24 cellular contexts compared by ENCODE assay signal in genomic region chr1:180311011-180311730, GRCh38.
A peak's percentile ranks its signal among the peaks of the same experiment; 100 is the strongest.
DNase-seq lines count a peak whose midpoint lies in the region; ATAC-seq, FAIRE-seq and TF ChIP-seq lines count a peak whose summit lies in the region.
"Had no signal": no experiment of that assay in that cellular context is flagged by ENCODE, and none has a peak within 500 bp of the region (broad histone marks: within the 10 kb centered on the region; RNA-seq: fewer than 3 reads in every experiment).

No MANE protein-coding gene starts in this region.

- H3K4me3 ChIP-seq in mammary epithelial cell (replicated peaks in 1 of 3; ENCODE audit: insufficient read depth in 1 of 3, low read depth in 2 of 3, low read length in 3 of 3) (no peak overlapping the region), PC-3 (ENCODE audit: low read length) (no peak overlapping the region), fibroblast of mammary gland (ENCODE audit: control insufficient read depth, low read depth, low read length) (no peak overlapping the region), small intestine (ENCODE audit: low read depth in 1 of 2, low read length in 2 of 2) (no peak overlapping the region), tibial artery (no peak overlapping the region), ovary (no peak overlapping the region)
- H3K4me3 ChIP-seq: neural progenitor cell, PC-9 had no signal

- H3K27ac ChIP-seq in mammary epithelial cell (ENCODE audit: insufficient read depth, low read depth, low read length) (no peak overlapping the region), PC-3 (ENCODE audit: low read length) (peak overlapping the region; percentile 54), small intestine (ENCODE audit: low read depth in 1 of 2, low read length in 1 of 2) (no peak overlapping the region), tibial artery (no peak overlapping the region), ovary (no peak overlapping the region)
- H3K27ac ChIP-seq: neural progenitor cell, PC-9 had no signal

- CTCF ChIA-PET in MCF 10A (lab: Yijun Ruan, JAX) = interaction anchor here (0.6 to 1.5 kb wide), 6 partner anchors 11 to 497 kb away, joined by 3 to 5 read pairs (median 3); no protein-coding TSS in a partner anchor
- CTCF ChIA-PET in mammary epithelial cell (lab: Charles Lee; ENCODE audit: low non-redundant PET) = no interaction called here
- CTCF ChIA-PET in PC-3 (lab: Charles Lee) = no interaction called here

- H3K9ac ChIP-seq in mammary epithelial cell (ENCODE audit: insufficient read depth, low read length) (no peak overlapping the region), PC-3 (ENCODE audit: low read length) (no peak overlapping the region)
- H3K9ac ChIP-seq: neural progenitor cell had no signal

- H3K79me2 ChIP-seq in mammary epithelial cell (ENCODE audit: insufficient read depth, low read length) = no peaks in the 10 kb centered on the region
- H3K79me2 ChIP-seq in PC-3 (ENCODE audit: low read length) = no peaks in the 10 kb centered on the region

- no peaks in the 10 kb centered on the region for H3F3A ChIP-seq in PC-3 (ENCODE audit: low read length, unreplicated experiment)

- H3K4me1 ChIP-seq in mammary epithelial cell (ENCODE audit: insufficient read depth, low read length) (no peaks in the 10 kb centered on the region), PC-3 (ENCODE audit: insufficient read depth, low read length) (peaks cover 32% of the 10 kb centered on the region), small intestine (ENCODE audit: control insufficient read depth in 2 of 2, insufficient read depth in 1 of 2, low read depth in 1 of 2, low read length in 1 of 2) (peaks cover 0 to 2% of the 10 kb centered on the region in 2 donors), tibial artery (peaks cover 0 to 7% (median 0%) of the 10 kb centered on the region in 4 donors), ovary (ENCODE audit: insufficient read depth) (peaks cover 2% of the 10 kb centered on the region)

- no TSS peak for BruUV-seq in MCF 10A (replicated peaks; lab: Mats Ljungman, UMichigan)
- no TSS peak for BruUV-seq in mammary epithelial cell (replicated peaks; lab: Mats Ljungman, UMichigan)
- no TSS peak for BruUV-seq in PC-3 (replicated peaks; lab: Mats Ljungman, UMichigan)

- peaks cover 6% of the 10 kb centered on the region for H3K4me1 Mint-ChIP-seq in MCF 10A (ENCODE audit: insufficient read depth, unreplicated experiment)
- H3K4me1 Mint-ChIP-seq: activated CD4-positive, alpha-beta T cell treated with anti-CD3 and anti-CD28 coated beads, Interleukin-2, amount 10 ng/mL, durations not matched to agents 7 days and 5 days; neural progenitor cell; stimulated activated effector memory CD8-positive, alpha-beta T cell treated with anti-CD3 and anti-CD28 coated beads, Interleukin-12 subunit alpha, Interleukin-12 subunit beta, amount 100 ng/mL, for 72 hours had no signal

- no peaks in the 10 kb centered on the region for H3K27me3 Mint-ChIP-seq in MCF 10A (ENCODE audit: insufficient read depth, unreplicated experiment)
- H3K27me3 Mint-ChIP-seq: activated CD4-positive, alpha-beta T cell treated with anti-CD3 and anti-CD28 coated beads, Interleukin-2, amount 10 ng/mL, durations not matched to agents 7 days and 5 days had no signal

- ATAC-seq in PC-3 = peak; percentile 81
- ATAC-seq: stimulated activated effector memory CD8-positive, alpha-beta T cell treated with anti-CD3 and anti-CD28 coated beads, Interleukin-12 subunit alpha, Interleukin-12 subunit beta, amount 100 ng/mL, for 72 hours had no signal

- DNase-seq in MCF 10A (ENCODE audit: unreplicated experiment) = peak; percentile 43
- no peak for DNase-seq in mammary epithelial cell
- DNase-seq in PC-3 = peak; percentile 72
- peak; percentile 33 for DNase-seq in fibroblast of mammary gland (ENCODE audit: low read depth)
- DNase-seq in small intestine = peak; percentile 35
- DNase-seq in activated CD8-positive, alpha-beta memory T cell treated with anti-CD3 and anti-CD28 coated beads, Interleukin-2, amount 50 U/mL, for 48 hours = no peak
- no peak for DNase-seq in tibial artery
- no peak for DNase-seq in ovary
- DNase-seq: activated CD4-positive, alpha-beta T cell treated with anti-CD3 and anti-CD28 coated beads, Interleukin-2, amount 10 ng/mL, durations not matched to agents 7 days and 5 days; activated CD8-positive, alpha-beta memory T cell treated with anti-CD3 and anti-CD28 coated beads, Interleukin-2, amount 50 U/mL, for 4 hours; activated gamma-delta T cell; anterior cingulate cortex; DMS53; H9; hippocampal formation; Karpas-422; kidney glomerular epithelial cell; NCI-H1105 treated with DMSO at 0.1 percent for 48 hours; NCI-H774; PC-9 had no signal

- H3K4me3 Mint-ChIP-seq in MCF 10A (ENCODE audit: unreplicated experiment) = no peak overlapping the region
- H3K4me3 Mint-ChIP-seq: activated CD4-positive, alpha-beta T cell treated with anti-CD3 and anti-CD28 coated beads, Interleukin-2, amount 10 ng/mL, durations not matched to agents 7 days and 5 days; H9; neural progenitor cell; stimulated activated effector memory CD8-positive, alpha-beta T cell treated with anti-CD3 and anti-CD28 coated beads, Interleukin-12 subunit alpha, Interleukin-12 subunit beta, amount 100 ng/mL, for 72 hours had no signal

- dilution Hi-C loops in mammary epithelial cell (cut with HindIII; ENCODE audit: low sequenced_read_pairs) = no loop called here

- H3K9me3 Mint-ChIP-seq in MCF 10A (ENCODE audit: unreplicated experiment) = peaks cover 8% of the 10 kb centered on the region
- H3K9me3 Mint-ChIP-seq: H9, neural progenitor cell had no signal

- H3K4me2 ChIP-seq in mammary epithelial cell (ENCODE audit: insufficient read depth, low read depth, low read length) = no peak overlapping the region
- H3K4me2 ChIP-seq in PC-3 (ENCODE audit: low read length) = peak overlapping the region; percentile 13; the same call in 1 of the 2 replicates
- H3K4me2 ChIP-seq: neural progenitor cell, PC-9 had no signal

- WGBS in mammary epithelial cell (ENCODE audit: low coverage, missing lambda C conversion rate) = 94% methylated on average over 4 of the region's 4 CpGs
- WGBS in small intestine, 3 donors = 65 to 76% (median 74%) methylated on average over 4 of the region's 4 CpGs
- WGBS in ovary, 3 donors = 80 to 91% (median 91%) methylated on average over 4 of the region's 4 CpGs

- peaks cover 30% of the 10 kb centered on the region for H3K36me3 Mint-ChIP-seq in MCF 10A (ENCODE audit: insufficient read depth, unreplicated experiment)
- H3K36me3 Mint-ChIP-seq: stimulated activated effector memory CD8-positive, alpha-beta T cell treated with anti-CD3 and anti-CD28 coated beads, Interleukin-12 subunit alpha, Interleukin-12 subunit beta, amount 100 ng/mL, for 72 hours had no signal

- H3K27ac Mint-ChIP-seq in MCF 10A (ENCODE audit: low read depth, unreplicated experiment) = no peak overlapping the region
- H3K27ac Mint-ChIP-seq: activated CD4-positive, alpha-beta T cell treated with anti-CD3 and anti-CD28 coated beads, Interleukin-2, amount 10 ng/mL, durations not matched to agents 7 days and 5 days; neural progenitor cell; stimulated activated effector memory CD8-positive, alpha-beta T cell treated with anti-CD3 and anti-CD28 coated beads, Interleukin-12 subunit alpha, Interleukin-12 subunit beta, amount 100 ng/mL, for 72 hours had no signal

- in situ Hi-C loops in mammary epithelial cell (cut with MboI; ENCODE audit: low sequenced_read_pairs in 2 of 2) = no loop called here

- TF ChIP-seq POLR2A in ovary (IDR thresholded peaks at IDR 0.05) = no peak

- H3K27me3 ChIP-seq in mammary epithelial cell (ENCODE audit: insufficient read depth, low read length) (no peaks in the 10 kb centered on the region), PC-3 (ENCODE audit: low read length) (no peaks in the 10 kb centered on the region), small intestine (ENCODE audit: control insufficient read depth in 2 of 2, insufficient read depth in 2 of 2, low read length in 2 of 2) (no peaks in the 10 kb centered on the region), tibial artery (no peaks in the 10 kb centered on the region), ovary (no peaks in the 10 kb centered on the region)
- H3K27me3 ChIP-seq: neural progenitor cell had no signal

- H2AFZ ChIP-seq in mammary epithelial cell (ENCODE audit: low read depth, low read length) (no peak overlapping the region), PC-3 (ENCODE audit: low read length) (no peak overlapping the region)
- H2AFZ ChIP-seq: neural progenitor cell, PC-9 had no signal

- H4K20me1 ChIP-seq in mammary epithelial cell (ENCODE audit: insufficient read depth, low read length) = no peaks in the 10 kb centered on the region
- no peaks in the 10 kb centered on the region for H4K20me1 ChIP-seq in PC-3 (ENCODE audit: low read length)

- TF ChIP-seq CTCF in MCF 10A (IDR thresholded peaks at IDR 0.05; ENCODE audit: unreplicated experiment) = no peak
- TF ChIP-seq CTCF in mammary epithelial cell (conservative IDR thresholded peaks at IDR 0.05 in 1 of 2, IDR thresholded peaks at IDR 0.05 in 1 of 2; ENCODE audit: extremely low read depth in 1 of 2, insufficient read depth in 1 of 2, low read depth in 1 of 2, low read length in 2 of 2) = no peak
- TF ChIP-seq CTCF in PC-3 (conservative IDR thresholded peaks at IDR 0.05; ENCODE audit: low read depth, low read length) = no peak
- TF ChIP-seq CTCF in fibroblast of mammary gland (conservative IDR thresholded peaks at IDR 0.05; ENCODE audit: control insufficient read depth, insufficient read depth, low read depth, low read length) = no peak
- TF ChIP-seq CTCF in tibial artery (IDR thresholded peaks at IDR 0.05) = no peak
- TF ChIP-seq CTCF in ovary (IDR thresholded peaks at IDR 0.05) = no peak

- H3K36me3 ChIP-seq in mammary epithelial cell (ENCODE audit: insufficient read depth, low read length) = no peaks in the 10 kb centered on the region
- no peaks in the 10 kb centered on the region for H3K36me3 ChIP-seq in PC-3 (ENCODE audit: low read depth, low read length)
- H3K36me3 ChIP-seq in small intestine (ENCODE audit: control insufficient read depth in 2 of 2, insufficient read depth in 2 of 2, low read length in 2 of 2) = peaks cover 0 to 3% of the 10 kb centered on the region in 2 donors
- peaks cover 0 to 8% (median 4%) of the 10 kb centered on the region in 3 donors for H3K36me3 ChIP-seq in tibial artery
- H3K36me3 ChIP-seq in ovary = no peaks in the 10 kb centered on the region
- H3K36me3 ChIP-seq: neural progenitor cell had no signal

- intact Hi-C loops in MCF 10A (cut with micrococcal nuclease) (no loop called here), mammary epithelial cell (cut with micrococcal nuclease) (no loop called here), PC-3 (cut with micrococcal nuclease) (no loop called here), tibial artery (cut with DNase I; ENCODE audit: low total_unique reads) (no loop called here), ovary (cut with DNase I) (no loop called here)

- FAIRE-seq in small intestine (lab: Jason Lieb, UNC) = no peak
- FAIRE-seq: A204.1, GM18507 had no signal

- no peaks in the 10 kb centered on the region for H3K9me2 ChIP-seq in PC-3 (replicated peaks; ENCODE audit: low read length)

- no peak for TF ChIP-seq EP300 in ovary (IDR thresholded peaks at IDR 0.05)

- H3K9me3 ChIP-seq in mammary epithelial cell (replicated peaks; ENCODE audit: insufficient read depth, low read length) (no peaks in the 10 kb centered on the region), PC-3 (ENCODE audit: low read length) (no peaks in the 10 kb centered on the region), small intestine (ENCODE audit: control insufficient read depth, low read depth) (no peaks in the 10 kb centered on the region), tibial artery (no peaks in the 10 kb centered on the region), ovary (no peaks in the 10 kb centered on the region)

- POLR2A ChIA-PET in MCF 10A (lab: Yijun Ruan, JAX) = interaction anchor here (0.6 to 1.4 kb wide), 5 partner anchors 9 to 188 kb away, joined by 3 read pairs; no protein-coding TSS in a partner anchor
- POLR2A ChIA-PET in PC-3 (lab: Charles Lee; ENCODE audit: unreplicated experiment) = no interaction called here

Comparison
In these comparisons a context has a peak if more than half of its experiments do, and no peak if none do; other contexts are left out.
1. DNase-seq: peak in MCF 10A (single experiment), PC-3 (single experiment), fibroblast of mammary gland (single experiment) and small intestine (single experiment); none in mammary epithelial cell (single experiment), activated CD8-positive, alpha-beta memory T cell treated with anti-CD3 and anti-CD28 coated beads, Interleukin-2, amount 50 U/mL, for 48 hours (single experiment), tibial artery (0 of 2) and ovary (0 of 5).